ENCODE assay signal across 1 cellular context in genomic region chr6:34791164-34791841, GRCh38.
TF ChIP-seq lines count a peak whose summit lies in the region.

No MANE protein-coding gene starts in this region.

TF ChIP-seq in HepG2, 621 proteins besides CTCF, POLR2A, EP300 and RAD21 (continued from another document and continues in another):
- no peak for TF ChIP-seq REST (IDR thresholded peaks at IDR 0.05; ENCODE audit: borderline replicate concordance in 1 of 2, low read depth in 1 of 2, low read length in 2 of 2)
- TF ChIP-seq ZNF160 (CRISPR knock-in tag; IDR thresholded peaks at IDR 0.05) = 0 out of 2 replicates have a peak, but pooled peaks have one; percentile 0
- TF ChIP-seq DDIT3 (CRISPR knock-in tag; IDR thresholded peaks at IDR 0.05) = no peak
- no peak for TF ChIP-seq ATF7 (IDR thresholded peaks at IDR 0.05)
- 0 out of 2 replicates have a peak, but pooled peaks have one; percentile 32 for TF ChIP-seq ATF7 (CRISPR knock-in tag; IDR thresholded peaks at IDR 0.05)
- no peak for TF ChIP-seq AKNA (CRISPR knock-in tag; IDR thresholded peaks at IDR 0.05; ENCODE audit: borderline replicate concordance)
- no peak for TF ChIP-seq ZSCAN25 (CRISPR knock-in tag; IDR thresholded peaks at IDR 0.05)
- TF ChIP-seq TARDBP (CRISPR knock-in tag; IDR thresholded peaks at IDR 0.05) = peak; percentile 74
- no peak; the same call in 1 of the 2 replicates for TF ChIP-seq ZBTB43 (CRISPR knock-in tag; conservative IDR thresholded peaks at IDR 0.05)
- no peak for TF ChIP-seq ZNF501 (CRISPR knock-in tag; IDR thresholded peaks at IDR 0.05)
- no peak for TF ChIP-seq ATM (IDR thresholded peaks at IDR 0.05; ENCODE audit: borderline replicate concordance)
- no peak; the same call in 1 of the 2 replicates for TF ChIP-seq FOXO1 (CRISPR knock-in tag; IDR thresholded peaks at IDR 0.05)
- TF ChIP-seq ZNF3 (CRISPR knock-in tag; IDR thresholded peaks at IDR 0.05) = no peak
- TF ChIP-seq ZNF142 (CRISPR knock-in tag; IDR thresholded peaks at IDR 0.05) = no peak
- no peak for TF ChIP-seq ZKSCAN1 (IDR thresholded peaks at IDR 0.05; ENCODE audit: low read length)
- TF ChIP-seq DNMT3B (CRISPR knock-in tag; conservative IDR thresholded peaks at IDR 0.05) = 0 out of 2 replicates have a peak, but pooled peaks have one; percentile 29
- no peak for TF ChIP-seq TCF12 (IDR thresholded peaks at IDR 0.05)
- TF ChIP-seq TCF12 (CRISPR knock-in tag; IDR thresholded peaks at IDR 0.05) = no peak
- no peak for TF ChIP-seq MATR3 (CRISPR knock-in tag; IDR thresholded peaks at IDR 0.05)
- no peak; the same call in 1 of the 2 replicates for TF ChIP-seq ZNF264 (CRISPR knock-in tag; IDR thresholded peaks at IDR 0.05)
- TF ChIP-seq KLF9 (CRISPR knock-in tag; IDR thresholded peaks at IDR 0.05; ENCODE audit: low read depth) = no peak
- TF ChIP-seq ZNF552 (CRISPR knock-in tag; IDR thresholded peaks at IDR 0.05; ENCODE audit: borderline replicate concordance) = no peak
- no peak for TF ChIP-seq PREB (CRISPR knock-in tag; IDR thresholded peaks at IDR 0.05)
- TF ChIP-seq ZKSCAN8 (CRISPR knock-in tag; IDR thresholded peaks at IDR 0.05; ENCODE audit: borderline replicate concordance) = no peak
- TF ChIP-seq KIAA2018 (CRISPR knock-in tag; IDR thresholded peaks at IDR 0.05; ENCODE audit: borderline replicate concordance) = no peak
- no peak for TF ChIP-seq AGO1 (IDR thresholded peaks at IDR 0.05; ENCODE audit: low read depth, low read length, poor library complexity, severe bottlenecking)
- no peak for TF ChIP-seq ZNF282 (IDR thresholded peaks at IDR 0.05; ENCODE audit: partially characterized antibody)
- TF ChIP-seq EEA1 (CRISPR knock-in tag; IDR thresholded peaks at IDR 0.05; ENCODE audit: borderline replicate concordance) = no peak
- no peak for TF ChIP-seq ERF (CRISPR knock-in tag; IDR thresholded peaks at IDR 0.05)
- no peak for TF ChIP-seq ZNF225 (CRISPR knock-in tag; IDR thresholded peaks at IDR 0.05)
- TF ChIP-seq KMT2A (CRISPR knock-in tag; IDR thresholded peaks at IDR 0.05) = 0 out of 2 replicates have a peak, but pooled peaks have one; percentile 63
- TF ChIP-seq POLR2AphosphoS5 (IDR thresholded peaks at IDR 0.05; ENCODE audit: low read depth, low read length) = no peak; the same call in 1 of the 2 replicates
